Comparison of ENCODE assay signal across 21 cellular contexts in the genomic region with DNA sequence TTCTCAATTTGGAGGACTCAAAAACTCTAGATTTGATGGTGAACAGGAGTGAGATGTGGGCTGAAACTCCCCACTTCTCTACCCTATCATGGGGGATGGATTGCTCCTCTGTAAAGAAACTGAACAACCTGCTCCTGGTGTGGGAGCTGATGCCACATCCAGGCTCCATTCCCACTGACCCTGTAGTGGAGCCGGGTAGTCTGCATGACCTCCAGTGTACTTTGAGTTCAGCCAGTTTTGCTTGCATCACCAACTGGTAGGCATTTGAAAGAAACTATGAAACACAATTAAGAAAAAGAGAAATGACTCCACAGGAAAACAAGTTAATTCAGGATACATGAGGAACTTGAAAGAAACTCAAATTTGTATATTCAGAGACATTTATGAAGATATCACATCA.
"Had no signal": no experiment of that assay in that cellular context is flagged by ENCODE, and none has a peak within 500 bp of the region (broad histone marks: within the 10 kb centered on the region; RNA-seq: fewer than 3 reads in every experiment).

No MANE protein-coding gene starts in this region.

- H3K4me1 ChIP-seq: testis had no signal

- DNase-seq: activated CD4-positive, alpha-beta memory T cell treated with anti-CD3 and anti-CD28 coated beads for 36 hours; activated CD4-positive, alpha-beta T cell treated with anti-CD3 and anti-CD28 coated beads for 4 hours; activated CD4-positive, CD25-positive, alpha-beta regulatory T cell; activated effector memory CD4-positive, alpha-beta T cell treated with Interleukin-2 at 50 U/mL for 16 hours; activated naive CD4-positive, alpha-beta T cell treated with anti-CD3 and anti-CD28 coated beads for 36 hours; activated naive CD8-positive, alpha-beta T cell treated with anti-CD3 and anti-CD28 coated beads, Interleukin-2, amount 10 ng/mL, durations not matched to agents 7 days and 5 days; activated T-cell treated with anti-CD3 and anti-CD28 coated beads, Interleukin-2, amount 50 U/mL, for 72 hours; amniotic stem cell; dorsolateral prefrontal cortex; effector memory CD8-positive, alpha-beta T cell; head of caudate nucleus; left cardiac atrium; lower lobe of right lung; naive thymus-derived CD8-positive, alpha-beta T cell; stimulated activated CD4-positive, alpha-beta T cell treated with anti-CD3 and anti-CD28 coated beads, Interleukin-2, amount 100 ng/mL, for 48 hours; stimulated activated naive CD4-positive, alpha-beta T cell; testis; upper lobe of left lung had no signal

- H3K27me3 ChIP-seq: breast epithelium, dorsolateral prefrontal cortex, neural progenitor cell, testis, upper lobe of left lung had no signal

- H3K9ac ChIP-seq: neural progenitor cell had no signal

- H3K9me3 ChIP-seq: gastroesophageal sphincter, testis, upper lobe of left lung had no signal

- H3K4me2 ChIP-seq: neural progenitor cell had no signal

- H3K27ac ChIP-seq: breast epithelium, dorsolateral prefrontal cortex, gastroesophageal sphincter, lower lobe of right lung, neural progenitor cell, testis, upper lobe of left lung had no signal

- H2AFZ ChIP-seq: neural progenitor cell had no signal

- ATAC-seq: activated T-cell treated with anti-CD3 and anti-CD28 coated beads, Interleukin-2, amount 50 U/mL, for 72 hours; effector memory CD8-positive, alpha-beta T cell; gastroesophageal sphincter; left cardiac atrium; lower lobe of right lung; naive thymus-derived CD8-positive, alpha-beta T cell had no signal

- H3K4me3 ChIP-seq: breast epithelium, dorsolateral prefrontal cortex, gastroesophageal sphincter, lower lobe of right lung, neural progenitor cell, testis, upper lobe of left lung had no signal

- H3K36me3 ChIP-seq: breast epithelium, gastroesophageal sphincter, lower lobe of right lung, neural progenitor cell, upper lobe of left lung had no signal
